In the genomic region with DNA sequence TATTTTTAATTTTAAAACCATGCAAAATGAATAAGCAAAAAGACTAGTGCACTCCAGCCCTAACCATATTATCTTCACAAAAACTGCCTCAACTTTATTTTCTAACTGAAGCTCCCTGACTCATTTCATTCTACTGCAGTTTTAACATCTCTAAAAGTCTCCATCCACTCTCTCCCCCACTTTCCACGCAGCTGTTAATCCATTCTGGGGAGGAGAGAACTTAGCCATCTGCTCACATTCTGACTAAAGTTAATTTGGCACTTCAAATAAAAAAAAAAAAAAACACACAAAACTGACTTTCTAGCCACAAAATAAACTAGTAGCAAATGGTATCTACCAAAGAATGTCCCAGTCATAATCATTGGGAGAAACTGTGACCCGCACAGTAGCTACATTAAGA, we compare ENCODE assay signal across 23 cellular contexts. TPM values are rescaled to one million over a fixed set of nuclear protein-coding genes. Genes with fewer than 3 reads are reported as not detected.
DNase-seq lines count a peak whose midpoint lies in the region; ATAC-seq and TF ChIP-seq lines count a peak whose summit lies in the region.
"Had no signal": no experiment of that assay in that cellular context is flagged by ENCODE, and none has a peak within 500 bp of the region (broad histone marks: within the 10 kb centered on the region; RNA-seq: fewer than 3 reads in every experiment).

No MANE protein-coding gene starts in this region.

- BruUV-seq in OCI-LY7 (replicated peaks; lab: Mats Ljungman, UMichigan) = TSS peak; percentile 34

- intact Hi-C loops in OCI-LY7 (cut with micrococcal nuclease; ENCODE audit: unreplicated experiment) = no loop called here

- ATAC-seq in HG02759 (IDR thresholded peaks at IDR 0.05; ENCODE audit: unreplicated experiment) = no peak
- ATAC-seq: HepG2, Panc1, Right ventricle myocardium inferior had no signal

- peaks cover 24% of the 10 kb centered on the region for H3K36me3 Mint-ChIP-seq in endothelial cell (ENCODE audit: low read depth, unreplicated experiment)
- H3K36me3 Mint-ChIP-seq: CD4-positive, CD25-positive, alpha-beta regulatory T cell had no signal

- no peak overlapping the region for H3K27ac ChIP-seq in OCI-LY7 (ENCODE audit: low read depth, low read length, poor library complexity, severe bottlenecking)

- TF ChIP-seq CTCF in OCI-LY7 (conservative IDR thresholded peaks at IDR 0.05; ENCODE audit: low read length) (no peak), endothelial cell (IDR thresholded peaks at IDR 0.05; ENCODE audit: unreplicated experiment) (no peak)

- H3K27me3 Mint-ChIP-seq in endothelial cell (ENCODE audit: unreplicated experiment) = peaks cover 4% of the 10 kb centered on the region
- H3K27me3 Mint-ChIP-seq: B cell had no signal

- H4K20me1 ChIP-seq in OCI-LY7 (ENCODE audit: insufficient read depth, low read length) = no peaks in the 10 kb centered on the region

- H3K4me3 Mint-ChIP-seq in endothelial cell (ENCODE audit: unreplicated experiment) = no peak overlapping the region
- H3K4me3 Mint-ChIP-seq: B cell; CD4-positive, CD25-positive, alpha-beta regulatory T cell had no signal

- CTCF ChIA-PET in OCI-LY7 (lab: Charles Lee; ENCODE audit: unreplicated experiment) = no interaction called here

- no peak overlapping the region for H3K4me3 ChIP-seq in OCI-LY7 (ENCODE audit: low read depth, low read length, poor library complexity, severe bottlenecking)
- H3K4me3 ChIP-seq: HAP-1 had no signal

- H3K9me2 ChIP-seq in OCI-LY7 (ENCODE audit: insufficient read depth, low read length) = no peaks in the 10 kb centered on the region

- POLR2A ChIA-PET in OCI-LY7 (lab: Charles Lee) = interaction anchor here (0.7 to 0.9 kb wide), 2 partner anchors 14 to 79 kb away, joined by 5 to 6 read pairs; no protein-coding TSS in a partner anchor

- no peak overlapping the region for H2AFZ ChIP-seq in OCI-LY7 (ENCODE audit: low read length)

- H3K9me3 Mint-ChIP-seq in endothelial cell (ENCODE audit: unreplicated experiment) = no peaks in the 10 kb centered on the region
- H3K9me3 Mint-ChIP-seq: CD4-positive, CD25-positive, alpha-beta regulatory T cell had no signal

- H3K36me3 ChIP-seq in OCI-LY7 (ENCODE audit: insufficient read depth, low read length) = peaks cover 37% of the 10 kb centered on the region

- H3K27ac Mint-ChIP-seq in endothelial cell (ENCODE audit: unreplicated experiment) = no peak overlapping the region
- H3K27ac Mint-ChIP-seq: B cell; CD4-positive, CD25-positive, alpha-beta regulatory T cell had no signal

- H3K9me3 ChIP-seq in OCI-LY7 (ENCODE audit: low read length) = no peaks in the 10 kb centered on the region
- H3K9me3 ChIP-seq: HAP-1 had no signal

- no peaks in the 10 kb centered on the region for H3K79me2 ChIP-seq in OCI-LY7 (ENCODE audit: insufficient read depth, low read depth, low read length)

- DNase-seq in NCI-H1694 (lab: John Stamatoyannopoulos, UW) (peak; percentile 79), OCI-LY7 (ENCODE audit: low spot score) (no peak), inferior parietal cortex (ENCODE audit: extremely low spot score) (peak; percentile 68), superior temporal gyrus (ENCODE audit: extremely low spot score) (peak; percentile 80), NCI-H2029 treated with DMSO at 0.1 percent for 48 hours (lab: John Stamatoyannopoulos, UW) (no peak), endothelial cell (ENCODE audit: low spot score) (no peak)
- no peak for DNase-seq in effector CD8-positive, alpha-beta T cell (lab: John Stamatoyannopoulos, UW)
- DNase-seq: CD4-positive, CD25-positive, alpha-beta regulatory T cell; DMS79; KG1; NCI-H1048; NCI-H146; NCI-H2107; NCI-H345; NCI-H748 treated with DMSO at 0.1 percent for 48 hours had no signal

- no peak overlapping the region for H3K4me2 ChIP-seq in OCI-LY7 (ENCODE audit: low read length)

- H3K4me1 ChIP-seq in OCI-LY7 (ENCODE audit: insufficient read depth, low read length, poor library complexity, severe bottlenecking) = peaks cover 21% of the 10 kb centered on the region

- H3K4me1 Mint-ChIP-seq in endothelial cell (ENCODE audit: unreplicated experiment) = no peaks in the 10 kb centered on the region
- H3K4me1 Mint-ChIP-seq: CD4-positive, CD25-positive, alpha-beta regulatory T cell had no signal

RNA-seq across cellular contexts. Expression of gene MYBPHL, which starts 5.4 kb away (rescaled TPM):
- 0.16 TPM in 1 of 2 replicates, not detected in the other for total RNA-seq in OCI-LY7 (2014; rRNA removed; shearing (Covaris generic))
- 0.35 TPM in 1 of 2 replicates, not detected in the other for total RNA-seq in OCI-LY7 (2022)
- not detected for total RNA-seq in endothelial cell (ENCODE audit: unreplicated experiment)
- total RNA-seq: B cell; CD4-positive, CD25-positive, alpha-beta regulatory T cell; G401; M059J; Right ventricle myocardium inferior had no signal

RNA-seq across cellular contexts. Expression of gene PSRC1, which starts 29.3 kb away (rescaled TPM):
- total RNA-seq in OCI-LY7 (2014; rRNA removed; shearing (Covaris generic)) = 42.7 and 44.5 TPM in 2 replicates
- total RNA-seq in OCI-LY7 (2022) (40.7 and 43.7 TPM in 2 replicates), endothelial cell (ENCODE audit: unreplicated experiment) (9.7 TPM)
- total RNA-seq: B cell had no signal

Comparison
In these comparisons a context has a peak if more than half of its experiments do, and no peak if none do; other contexts are left out.
1. DNase-seq: peak in NCI-H1694 (single experiment), inferior parietal cortex (single experiment) and superior temporal gyrus (single experiment); none in OCI-LY7 (single experiment), NCI-H2029 treated with DMSO at 0.1 percent for 48 hours (single experiment), effector CD8-positive, alpha-beta T cell (single experiment) and endothelial cell (single experiment).